In genomic region chr14:53742226-53742607, GRCh38 we compare ENCODE assay signal across 2 cellular contexts.
TF ChIP-seq lines count a peak whose summit lies in the region.

No MANE protein-coding gene starts in this region.

TF ChIP-seq in A549, 52 proteins besides CTCF, POLR2A, EP300 and RAD21:
- TF ChIP-seq ELK1 (IDR thresholded peaks at IDR 0.05; ENCODE audit: low read depth, low read length) = no peak
- TF ChIP-seq REST (IDR thresholded peaks at IDR 0.05) = no peak
- no peak for TF ChIP-seq CHD2 (IDR thresholded peaks at IDR 0.05; ENCODE audit: low read length, partially characterized antibody)
- no peak for TF ChIP-seq HOXB13 (CRISPR knock-in tag; IDR thresholded peaks at IDR 0.05; ENCODE audit: low read depth)
- TF ChIP-seq JUN (IDR thresholded peaks at IDR 0.05) = no peak
- no peak for TF ChIP-seq HOXA7 (CRISPR knock-in tag; IDR thresholded peaks at IDR 0.05)
- TF ChIP-seq RFX5 (IDR thresholded peaks at IDR 0.05) = no peak
- TF ChIP-seq FOSB (CRISPR knock-in tag; IDR thresholded peaks at IDR 0.05) = no peak
- no peak for TF ChIP-seq ZSCAN20 (CRISPR knock-in tag; IDR thresholded peaks at IDR 0.05)
- TF ChIP-seq NR3C1 (IDR thresholded peaks at IDR 0.05) = no peak
TF ChIP-seq in A549: peak in this region for 0.

TF ChIP-seq in GM12878, 131 proteins besides CTCF, POLR2A, EP300 and RAD21 (continued from another document):
- TF ChIP-seq RELB (IDR thresholded peaks at IDR 0.05; ENCODE audit: low read depth) = no peak
- TF ChIP-seq BCL11A (IDR thresholded peaks at IDR 0.05; ENCODE audit: low read depth, low read length) = no peak
- TF ChIP-seq STAT3 (IDR thresholded peaks at IDR 0.05; ENCODE audit: low read depth, low read length) = no peak
